ENCODE assay signal across 19 cellular contexts in the genomic region with DNA sequence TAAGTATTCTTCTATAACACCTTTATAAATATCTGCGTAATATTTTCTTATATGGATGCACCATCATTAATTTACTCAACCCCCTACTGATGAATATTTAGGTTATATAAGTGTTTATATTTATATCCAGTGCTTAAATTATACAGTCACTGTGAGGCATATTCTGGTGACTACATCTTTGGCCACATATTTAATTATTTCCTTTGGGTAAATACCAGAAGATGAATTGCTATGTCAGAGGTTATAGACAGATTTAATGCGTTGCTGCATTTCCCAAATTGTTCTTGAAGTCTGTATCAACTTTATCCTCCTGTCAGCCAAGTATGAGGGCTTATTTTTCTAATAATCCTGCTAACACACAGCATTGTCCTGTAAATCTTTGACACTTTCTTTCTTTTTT.
"Had no signal": no experiment of that assay in that cellular context is flagged by ENCODE, and none has a peak within 500 bp of the region (broad histone marks: within the 10 kb centered on the region; RNA-seq: fewer than 3 reads in every experiment).

No MANE protein-coding gene starts in this region.

- H3K4me3 ChIP-seq: colonic mucosa, heart left ventricle, neural progenitor cell, right atrium auricular region, tibial artery, upper lobe of left lung, uterus had no signal

- H3K4me3 Mint-ChIP-seq: endodermal cell; natural killer cell treated with Interleukin-12 subunit alpha and Interleukin-12 subunit beta and Interleukin-15 and Interleukin-18, amount 100 ng/mL, for 72 hours; neural progenitor cell; stimulated activated effector memory CD8-positive, alpha-beta T cell treated with anti-CD3 and anti-CD28 coated beads, Interleukin-12 subunit alpha, Interleukin-12 subunit beta, amount 100 ng/mL, for 72 hours had no signal

- DNase-seq: cerebellar nuclear complex; colonic mucosa; effector CD4-positive, alpha-beta T cell; endodermal cell; foreskin melanocyte; heart left ventricle; hippocampal formation; occipital lobe; stimulated activated CD4-positive, alpha-beta T cell treated with anti-CD3 and anti-CD28 coated beads, Interleukin-4, amount 100 ng/mL, for 1 hour; stimulated activated CD8-positive, alpha-beta memory T cell treated with anti-CD3 and anti-CD28 coated beads, Interleukin-4, amount 100 ng/mL, for 48 hours; stimulated activated naive CD8-positive, alpha-beta T cell treated with anti-CD3 and anti-CD28 coated beads, Interleukin-15, Interleukin-2, amounts not matched to agents 100 U/mL and 50 U/mL, for 24 hours; tibial artery; upper lobe of left lung; uterus had no signal

- H2AFZ ChIP-seq: neural progenitor cell, parathyroid adenoma had no signal

- H3K9me3 ChIP-seq: colonic mucosa, heart left ventricle, right atrium auricular region, tibial artery, upper lobe of left lung, uterus had no signal

- H3K36me3 Mint-ChIP-seq: natural killer cell treated with Interleukin-12 subunit alpha and Interleukin-12 subunit beta and Interleukin-15 and Interleukin-18, amount 100 ng/mL, for 72 hours; neural progenitor cell; stimulated activated effector memory CD8-positive, alpha-beta T cell treated with anti-CD3 and anti-CD28 coated beads, Interleukin-12 subunit alpha, Interleukin-12 subunit beta, amount 100 ng/mL, for 72 hours had no signal

- H3K4me1 ChIP-seq: colonic mucosa, parathyroid adenoma, uterus had no signal

- H3K27ac ChIP-seq: colonic mucosa, neural progenitor cell, parathyroid adenoma, right atrium auricular region, tibial artery, uterus had no signal

- H3K79me2 ChIP-seq: parathyroid adenoma had no signal

- H3K27ac Mint-ChIP-seq: endodermal cell; natural killer cell treated with Interleukin-12 subunit alpha and Interleukin-12 subunit beta and Interleukin-15 and Interleukin-18, amount 100 ng/mL, for 72 hours; neural progenitor cell; stimulated activated effector memory CD8-positive, alpha-beta T cell treated with anti-CD3 and anti-CD28 coated beads, Interleukin-12 subunit alpha, Interleukin-12 subunit beta, amount 100 ng/mL, for 72 hours had no signal

- H3K27me3 ChIP-seq: heart left ventricle, right atrium auricular region, tibial artery, upper lobe of left lung, uterus had no signal

- H3K9me3 Mint-ChIP-seq: endodermal cell; natural killer cell treated with Interleukin-12 subunit alpha and Interleukin-12 subunit beta and Interleukin-15 and Interleukin-18, amount 100 ng/mL, for 72 hours; stimulated activated effector memory CD8-positive, alpha-beta T cell treated with anti-CD3 and anti-CD28 coated beads, Interleukin-12 subunit alpha, Interleukin-12 subunit beta, amount 100 ng/mL, for 72 hours had no signal

- H3K4me2 ChIP-seq: neural progenitor cell had no signal

- H3K9ac ChIP-seq: neural progenitor cell, parathyroid adenoma had no signal

- H3K36me3 ChIP-seq: colonic mucosa, neural progenitor cell, right atrium auricular region, tibial artery, upper lobe of left lung, uterus had no signal
